ENCODE assay signal across 14 cellular contexts in the genomic region with DNA sequence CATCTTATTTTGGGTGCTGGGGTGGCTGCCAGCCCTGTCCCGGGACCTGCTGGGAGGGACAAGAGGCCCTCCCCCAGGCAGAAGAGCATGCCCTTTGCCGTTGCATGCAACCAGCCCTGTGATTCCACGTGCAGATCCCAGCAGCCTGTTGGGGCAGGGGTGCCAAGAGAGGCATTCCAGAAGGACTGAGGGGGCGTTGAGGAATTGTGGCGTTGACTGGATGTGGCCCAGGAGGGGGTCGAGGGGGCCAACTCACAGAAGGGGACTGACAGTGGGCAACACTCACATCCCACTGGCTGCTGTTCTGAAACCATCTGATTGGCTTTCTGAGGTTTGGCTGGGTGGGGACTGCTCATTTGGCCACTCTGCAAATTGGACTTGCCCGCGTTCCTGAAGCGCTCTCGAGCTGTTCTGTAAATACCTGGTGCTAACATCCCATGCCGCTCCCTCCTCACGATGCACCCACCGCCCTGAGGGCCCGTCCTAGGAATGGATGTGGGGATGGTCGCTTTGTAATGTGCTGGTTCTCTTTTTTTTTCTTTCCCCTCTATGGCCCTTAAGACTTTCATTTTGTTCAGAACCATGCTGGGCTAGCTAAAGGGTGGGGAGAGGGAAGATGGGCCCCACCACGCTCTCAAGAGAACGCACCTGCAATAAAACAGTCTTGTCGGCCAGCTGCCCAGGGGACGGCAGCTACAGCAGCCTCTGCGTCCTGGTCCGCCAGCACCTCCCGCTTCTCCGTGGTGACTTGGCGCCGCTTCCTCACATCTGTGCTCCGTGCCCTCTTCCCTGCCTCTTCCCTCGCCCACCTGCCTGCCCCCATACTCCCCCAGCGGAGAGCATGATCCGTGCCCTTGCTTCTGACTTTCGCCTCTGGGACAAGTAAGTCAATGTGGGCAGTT. TPM values are rescaled to one million over a fixed set of nuclear protein-coding genes. Genes with fewer than 3 reads are reported as not detected.
DNase-seq lines count a peak whose midpoint lies in the region; ATAC-seq and TF ChIP-seq lines count a peak whose summit lies in the region.
"Had no signal": no experiment of that assay in that cellular context is flagged by ENCODE, and none has a peak within 500 bp of the region (broad histone marks: within the 10 kb centered on the region; RNA-seq: fewer than 3 reads in every experiment).

No MANE protein-coding gene starts in this region.

- H3K9me3 ChIP-seq in HCT116 (ENCODE audit: control insufficient read depth in 1 of 2, insufficient read depth in 1 of 2, low read depth in 1 of 2, low read length in 2 of 2) (no peaks in the 10 kb centered on the region), neuronal stem cell (replicated peaks in 1 of 2; ENCODE audit: control insufficient read depth in 2 of 2, insufficient read depth in 1 of 2, low read depth in 1 of 2, low read length in 2 of 2) (peaks cover 0 to 4% of the 10 kb centered on the region in 2 donors)
- H3K9me3 ChIP-seq: neutrophil, vagina had no signal

- no peak overlapping the region for H2BK5ac ChIP-seq in neuronal stem cell (ENCODE audit: low read length)

- H3K4me3 Mint-ChIP-seq in activated CD4-positive, alpha-beta T cell treated with anti-CD3 and anti-CD28 coated beads for 36 hours, result no peak overlapping the region
- no peak overlapping the region for H3K4me3 Mint-ChIP-seq in activated CD4-positive, alpha-beta T cell treated with anti-CD3 and anti-CD28 coated beads, Interleukin-2, amount 10 ng/mL, durations not matched to agents 24 days and 14 days
- no peak overlapping the region for H3K4me3 Mint-ChIP-seq in effector memory CD8-positive, alpha-beta T cell

- no peak for TF ChIP-seq RAD21 in HCT116 (IDR thresholded peaks at IDR 0.05; ENCODE audit: low read depth)

- no peaks in the 10 kb centered on the region for H3K9me2 ChIP-seq in HCT116 (ENCODE audit: insufficient read depth)

- H3K4me2 ChIP-seq in HCT116 (ENCODE audit: low read length) (no peak overlapping the region), neuronal stem cell (ENCODE audit: insufficient read depth, low read length, poor library complexity, severe bottlenecking) (no peak overlapping the region)

- H3K36me3 ChIP-seq in HCT116 (ENCODE audit: control insufficient read depth in 1 of 2, insufficient read depth in 2 of 2, low read length in 2 of 2) (peaks cover 31 to 33% of the 10 kb centered on the region in 2 experiments), neuronal stem cell (replicated peaks in 1 of 2; ENCODE audit: control insufficient read depth in 2 of 2, insufficient read depth in 2 of 2, low read length in 2 of 2) (peaks cover 55 to 67% of the 10 kb centered on the region in 2 donors)

- peaks cover 0 to 8% of the 10 kb centered on the region in 2 experiments; a peak in 3 of 4 replicates for H3K4me1 ChIP-seq in HCT116 (ENCODE audit: control insufficient read depth in 1 of 2, insufficient read depth in 2 of 2, low read length in 2 of 2)
- H3K4me1 ChIP-seq in neuronal stem cell (ENCODE audit: control insufficient read depth in 2 of 2, insufficient read depth in 1 of 2, low read depth in 1 of 2, low read length in 2 of 2), result peaks cover 0 to 2% of the 10 kb centered on the region in 2 donors

- TF ChIP-seq POLR2A in HCT116 (IDR thresholded peaks at IDR 0.05; ENCODE audit: borderline replicate concordance, extremely low read depth, insufficient read depth, insufficient read length), result no peak

- H2BK12ac ChIP-seq in neuronal stem cell (ENCODE audit: low read length), result no peak overlapping the region

- H3K27ac ChIP-seq in HCT116 (ENCODE audit: low read depth, low read length), result no peak overlapping the region
- H3K27ac ChIP-seq in neuronal stem cell (replicated peaks; ENCODE audit: low read length), result no peak overlapping the region
- H3K27ac ChIP-seq: neutrophil, vagina had no signal

- H3K79me2 ChIP-seq in HCT116 (ENCODE audit: insufficient read depth, low read length), result peaks cover 27% of the 10 kb centered on the region

- peak overlapping the region; percentile 49 for H3K27ac Mint-ChIP-seq in activated CD4-positive, alpha-beta T cell treated with anti-CD3 and anti-CD28 coated beads for 36 hours
- no peak overlapping the region for H3K27ac Mint-ChIP-seq in activated CD4-positive, alpha-beta T cell treated with anti-CD3 and anti-CD28 coated beads, Interleukin-2, amount 10 ng/mL, durations not matched to agents 24 days and 14 days
- peak overlapping the region; percentile 36 to 85 for H3K27ac Mint-ChIP-seq in effector memory CD8-positive, alpha-beta T cell

- H2BK15ac ChIP-seq in neuronal stem cell (ENCODE audit: low read length), result no peak overlapping the region

- H3K23ac ChIP-seq in neuronal stem cell (ENCODE audit: low read depth, low read length, poor library complexity), result peak overlapping the region; percentile 59

- BruUV-seq in HCT116 (replicated peaks; lab: Mats Ljungman, UMichigan), result TSS peak; percentile 73

- intact Hi-C loops in activated CD4-positive, alpha-beta T cell treated with anti-CD3 and anti-CD28 coated beads for 36 hours (cut with DNase I, micrococcal nuclease), result loop anchor here in 1 of 2 experiments (10.0 kb wide), 1 partner anchor 1855 kb away; no protein-coding TSS in a partner anchor
- intact Hi-C loops in activated CD4-positive, alpha-beta T cell treated with anti-CD3 and anti-CD28 coated beads, Interleukin-2, amount 10 ng/mL, durations not matched to agents 24 days and 14 days (cut with micrococcal nuclease), result loop anchor here (5.0 kb wide), 1 partner anchor 108 kb away; a partner anchor contains a TSS
- intact Hi-C loops in HCT116 (cut with micrococcal nuclease), result loop anchor here (10.0 kb wide), 1 partner anchor 115 kb away; no protein-coding TSS in a partner anchor

- H2AFZ ChIP-seq in HCT116 (ENCODE audit: low read depth, low read length, poor library complexity, severe bottlenecking), result no peak overlapping the region
- no peak overlapping the region for H2AFZ ChIP-seq in neuronal stem cell (ENCODE audit: low read length)

- peaks cover 51% of the 10 kb centered on the region for H3K36me3 Mint-ChIP-seq in activated CD4-positive, alpha-beta T cell treated with anti-CD3 and anti-CD28 coated beads for 36 hours (ENCODE audit: low read depth)
- H3K36me3 Mint-ChIP-seq in activated CD4-positive, alpha-beta T cell treated with anti-CD3 and anti-CD28 coated beads, Interleukin-2, amount 10 ng/mL, durations not matched to agents 24 days and 14 days (ENCODE audit: low read depth), result peaks cover 57% of the 10 kb centered on the region
- H3K36me3 Mint-ChIP-seq in effector memory CD8-positive, alpha-beta T cell (ENCODE audit: insufficient read depth), result peaks cover 37% of the 10 kb centered on the region

- H3K4me1 Mint-ChIP-seq in activated CD4-positive, alpha-beta T cell treated with anti-CD3 and anti-CD28 coated beads for 36 hours, result peaks cover 68% of the 10 kb centered on the region
- H3K4me1 Mint-ChIP-seq in activated CD4-positive, alpha-beta T cell treated with anti-CD3 and anti-CD28 coated beads, Interleukin-2, amount 10 ng/mL, durations not matched to agents 24 days and 14 days, result peaks cover 44% of the 10 kb centered on the region
- H3K4me1 Mint-ChIP-seq in effector memory CD8-positive, alpha-beta T cell (ENCODE audit: low read depth in 2 of 2), result peaks cover 36 to 37% of the 10 kb centered on the region in 2 donors

- H4K91ac ChIP-seq in neuronal stem cell (ENCODE audit: low read depth, low read length, poor library complexity), result no peak overlapping the region

- H4K20me1 ChIP-seq in HCT116 (ENCODE audit: insufficient read depth), result no peaks in the 10 kb centered on the region

- CTCF ChIA-PET in activated CD4-positive, alpha-beta T cell treated with anti-CD3 and anti-CD28 coated beads for 36 hours (lab: Charles Lee), result interaction anchor here (0.5 to 14.4 kb wide), 6 partner anchors 8 to 72 kb away, joined by 3 to 206 read pairs (median 4); a partner anchor contains a TSS
- CTCF ChIA-PET in HCT116 (lab: Charles Lee), result no interaction called here

- no peak overlapping the region for H3K14ac ChIP-seq in neuronal stem cell (ENCODE audit: low read length)

- H2AK5ac ChIP-seq in neuronal stem cell (ENCODE audit: low read depth, low read length), result no peak overlapping the region

- peak overlapping the region; percentile 13 for H3K18ac ChIP-seq in neuronal stem cell (ENCODE audit: low read length)

- no CpG with 5 or more reads among the region's 30 CpGs for WGBS in neuronal stem cell (ENCODE audit: extremely low coverage in 2 of 2, insufficient read length in 2 of 2, insufficient replicate concordance in 1 of 2), 2 donors

- POLR2A ChIA-PET in activated CD4-positive, alpha-beta T cell treated with anti-CD3 and anti-CD28 coated beads for 36 hours (lab: Charles Lee), result interaction anchor here (1.2 kb wide), 1 partner anchor 9 kb away, joined by 4 read pairs; no protein-coding TSS in a partner anchor
- POLR2A ChIA-PET in HCT116 (lab: Charles Lee), result no interaction called here

- no peaks in the 10 kb centered on the region for H3K27me3 ChIP-seq in HCT116 (ENCODE audit: insufficient read depth, low read length)
- no peaks in the 10 kb centered on the region for H3K27me3 ChIP-seq in neuronal stem cell (ENCODE audit: control insufficient read depth in 3 of 3, insufficient read depth in 3 of 3, low read depth in 1 of 3, low read length in 3 of 3)
- H3K27me3 ChIP-seq: vagina had no signal

- TF ChIP-seq CTCF in HCT116 (IDR thresholded peaks at IDR 0.05 in 2 of 3, conservative IDR thresholded peaks at IDR 0.05 in 1 of 3; ENCODE audit: borderline replicate concordance in 1 of 3, insufficient read depth in 1 of 3, low read depth in 2 of 3, low read length in 2 of 3), result no peak

- no peak overlapping the region for H2BK120ac ChIP-seq in neuronal stem cell (ENCODE audit: low read depth, low read length)

- H3K9me3 Mint-ChIP-seq in activated CD4-positive, alpha-beta T cell treated with anti-CD3 and anti-CD28 coated beads for 36 hours (ENCODE audit: low read depth), result no peaks in the 10 kb centered on the region
- no peaks in the 10 kb centered on the region for H3K9me3 Mint-ChIP-seq in activated CD4-positive, alpha-beta T cell treated with anti-CD3 and anti-CD28 coated beads, Interleukin-2, amount 10 ng/mL, durations not matched to agents 24 days and 14 days
- H3K9me3 Mint-ChIP-seq in effector memory CD8-positive, alpha-beta T cell, result no peaks in the 10 kb centered on the region
- H3K9me3 Mint-ChIP-seq: T-helper 2 cell treated with Interferon-gamma antibody and Interleukin-4, amounts not matched to agents 5 μg/mL and 100 μg/mL, for 36 hours had no signal

- H3K79me1 ChIP-seq in neuronal stem cell (ENCODE audit: low read depth, low read length), result peaks cover 19% of the 10 kb centered on the region

- RAD21 ChIA-PET in HCT116 (lab: Charles Lee; ENCODE audit: low non-redundant PET in 1 of 2, low total read pairs in 2 of 2, uncharacterized antibody in 2 of 2, unreplicated experiment in 2 of 2), result interaction anchor here in 1 of 2 experiments (0.7 kb wide), 1 partner anchor 38 kb away, joined by 4 read pairs; no protein-coding TSS in a partner anchor

- H3K4ac ChIP-seq in neuronal stem cell (ENCODE audit: low read length), result no peak overlapping the region

- no peak overlapping the region for H3K9ac ChIP-seq in HCT116 (ENCODE audit: low read length)
- no peak overlapping the region for H3K9ac ChIP-seq in neuronal stem cell (ENCODE audit: low read depth, low read length, poor library complexity)

- no peak for DNase-seq in activated CD4-positive, alpha-beta T cell treated with anti-CD3 and anti-CD28 coated beads for 36 hours
- no peak for DNase-seq in activated CD4-positive, alpha-beta T cell treated with anti-CD3 and anti-CD28 coated beads, Interleukin-2, amount 10 ng/mL, durations not matched to agents 24 days and 14 days
- DNase-seq in HCT116 (ENCODE audit: low read depth, low spot score), result no peak
- DNase-seq in effector memory CD8-positive, alpha-beta T cell, result no peak
- DNase-seq in neuronal stem cell (ENCODE audit: low spot score), result no peak
- no peak for DNase-seq in NCI-H2081 treated with DMSO at 0.1 percent for 48 hours (lab: John Stamatoyannopoulos, UW)
- no peak for DNase-seq in MV-4-11 (lab: John Stamatoyannopoulos, UW)
- DNase-seq: effector CD4-positive, alpha-beta T cell had no signal

- H3K4me3 ChIP-seq in HCT116 (replicated peaks in 1 of 2; ENCODE audit: low read depth in 1 of 2, low read length in 2 of 2), result no peak overlapping the region
- H3K4me3 ChIP-seq in neuronal stem cell (ENCODE audit: low read length in 2 of 2), result no peak overlapping the region
- H3K4me3 ChIP-seq: vagina had no signal

- no peaks in the 10 kb centered on the region for H3K27me3 Mint-ChIP-seq in activated CD4-positive, alpha-beta T cell treated with anti-CD3 and anti-CD28 coated beads for 36 hours
- H3K27me3 Mint-ChIP-seq in activated CD4-positive, alpha-beta T cell treated with anti-CD3 and anti-CD28 coated beads, Interleukin-2, amount 10 ng/mL, durations not matched to agents 24 days and 14 days, result no peaks in the 10 kb centered on the region
- H3K27me3 Mint-ChIP-seq in effector memory CD8-positive, alpha-beta T cell, result no peaks in the 10 kb centered on the region

- H4K8ac ChIP-seq in neuronal stem cell (ENCODE audit: low read depth, low read length), result no peak overlapping the region

- ATAC-seq in activated CD4-positive, alpha-beta T cell treated with anti-CD3 and anti-CD28 coated beads for 36 hours, result no peak
- no peak for ATAC-seq in HCT116
- ATAC-seq in effector memory CD8-positive, alpha-beta T cell (replicated peaks), result no peak
- no peak for ATAC-seq in GM18873 (IDR thresholded peaks at IDR 0.05; ENCODE audit: low FRiP score, unreplicated experiment)

RNA-seq across cellular contexts. Expression of a gene that starts 8.6 kb away (rescaled TPM):
- total RNA-seq in activated CD4-positive, alpha-beta T cell treated with anti-CD3 and anti-CD28 coated beads for 36 hours, result 100 to 1,000 TPM; 493 to 631 TPM
- total RNA-seq in activated CD4-positive, alpha-beta T cell treated with anti-CD3 and anti-CD28 coated beads, Interleukin-2, amount 10 ng/mL, durations not matched to agents 24 days and 14 days, result 477 and 479 TPM in 2 replicates
- 335 TPM for total RNA-seq in HCT116 (2021; ENCODE audit: unreplicated experiment)
- polyA plus RNA-seq in HCT116 (2012), result 437 and 457 TPM in 2 replicates
- 426 TPM for polyA plus RNA-seq in neuronal stem cell (2013, experiment 1 of 2)
- polyA plus RNA-seq in neuronal stem cell (2013, experiment 2 of 2), result 419 TPM

RNA-seq across cellular contexts. Expression of a gene that starts 15.1 kb away (rescaled TPM):
- total RNA-seq in activated CD4-positive, alpha-beta T cell treated with anti-CD3 and anti-CD28 coated beads for 36 hours, result 10 to 100 TPM; 40.1 to 41.0 TPM
- total RNA-seq in activated CD4-positive, alpha-beta T cell treated with anti-CD3 and anti-CD28 coated beads, Interleukin-2, amount 10 ng/mL, durations not matched to agents 24 days and 14 days, result 194 TPM in 2 replicates
- not detected for total RNA-seq in HCT116 (2021; ENCODE audit: unreplicated experiment)
- 0.03 TPM in 1 of 2 replicates, not detected in the other for polyA plus RNA-seq in HCT116 (2012)
- 0.04 TPM for polyA plus RNA-seq in neuronal stem cell (2013, experiment 1 of 2)
- polyA plus RNA-seq in neuronal stem cell (2013, experiment 2 of 2), result 0.07 TPM

RNA-seq across cellular contexts. Expression of a gene that starts 26.2 kb away (rescaled TPM):
- total RNA-seq in activated CD4-positive, alpha-beta T cell treated with anti-CD3 and anti-CD28 coated beads for 36 hours, result 10 to 100 TPM; 13.8 to 17.4 TPM
- total RNA-seq in activated CD4-positive, alpha-beta T cell treated with anti-CD3 and anti-CD28 coated beads, Interleukin-2, amount 10 ng/mL, durations not matched to agents 24 days and 14 days, result 13.3 and 14.1 TPM in 2 replicates
- not detected for total RNA-seq in HCT116 (2021; ENCODE audit: unreplicated experiment)
- polyA plus RNA-seq in HCT116 (2012), result not detected in 2 replicates
- 6.3 TPM for polyA plus RNA-seq in neuronal stem cell (2013, experiment 1 of 2)
- 10.6 TPM for polyA plus RNA-seq in neuronal stem cell (2013, experiment 2 of 2)
- total RNA-seq: astrocyte, M059J, vagina had no signal

RNA-seq across cellular contexts. Expression of a gene that starts 51.2 kb away (rescaled TPM):
- total RNA-seq in activated CD4-positive, alpha-beta T cell treated with anti-CD3 and anti-CD28 coated beads for 36 hours, result 1 to 10 TPM; 2.9 to 3.1 TPM
- 3.2 and 3.7 TPM in 2 replicates for total RNA-seq in activated CD4-positive, alpha-beta T cell treated with anti-CD3 and anti-CD28 coated beads, Interleukin-2, amount 10 ng/mL, durations not matched to agents 24 days and 14 days
- 2.0 TPM for total RNA-seq in HCT116 (2021; ENCODE audit: unreplicated experiment)
- polyA plus RNA-seq in HCT116 (2012), result 0.64 and 1.3 TPM in 2 replicates
- 6.5 TPM for polyA plus RNA-seq in neuronal stem cell (2013, experiment 1 of 2)
- 6.5 TPM for polyA plus RNA-seq in neuronal stem cell (2013, experiment 2 of 2)

Comparison
In these comparisons a context has a peak if more than half of its experiments do, and no peak if none do; other contexts are left out.
1. RNA of a gene that starts 15.1 kb away (total RNA-seq): 194 TPM in activated CD4-positive, alpha-beta T cell treated with anti-CD3 and anti-CD28 coated beads, Interleukin-2, amount 10 ng/mL, durations not matched to agents 24 days and 14 days and 40.1 to 41.0 TPM in activated CD4-positive, alpha-beta T cell treated with anti-CD3 and anti-CD28 coated beads for 36 hours; not detected in HCT116 (single experiment); every median in the first group is over 10 times any median in the second.
2. RNA of a gene that starts 26.2 kb away (total RNA-seq): 13.8 to 17.4 TPM in activated CD4-positive, alpha-beta T cell treated with anti-CD3 and anti-CD28 coated beads for 36 hours and 13.3 to 14.1 TPM in activated CD4-positive, alpha-beta T cell treated with anti-CD3 and anti-CD28 coated beads, Interleukin-2, amount 10 ng/mL, durations not matched to agents 24 days and 14 days; not detected in HCT116 (single experiment); every median in the first group is over 10 times any median in the second.